8 cellular contexts compared by ENCODE assay signal in the genomic region with DNA sequence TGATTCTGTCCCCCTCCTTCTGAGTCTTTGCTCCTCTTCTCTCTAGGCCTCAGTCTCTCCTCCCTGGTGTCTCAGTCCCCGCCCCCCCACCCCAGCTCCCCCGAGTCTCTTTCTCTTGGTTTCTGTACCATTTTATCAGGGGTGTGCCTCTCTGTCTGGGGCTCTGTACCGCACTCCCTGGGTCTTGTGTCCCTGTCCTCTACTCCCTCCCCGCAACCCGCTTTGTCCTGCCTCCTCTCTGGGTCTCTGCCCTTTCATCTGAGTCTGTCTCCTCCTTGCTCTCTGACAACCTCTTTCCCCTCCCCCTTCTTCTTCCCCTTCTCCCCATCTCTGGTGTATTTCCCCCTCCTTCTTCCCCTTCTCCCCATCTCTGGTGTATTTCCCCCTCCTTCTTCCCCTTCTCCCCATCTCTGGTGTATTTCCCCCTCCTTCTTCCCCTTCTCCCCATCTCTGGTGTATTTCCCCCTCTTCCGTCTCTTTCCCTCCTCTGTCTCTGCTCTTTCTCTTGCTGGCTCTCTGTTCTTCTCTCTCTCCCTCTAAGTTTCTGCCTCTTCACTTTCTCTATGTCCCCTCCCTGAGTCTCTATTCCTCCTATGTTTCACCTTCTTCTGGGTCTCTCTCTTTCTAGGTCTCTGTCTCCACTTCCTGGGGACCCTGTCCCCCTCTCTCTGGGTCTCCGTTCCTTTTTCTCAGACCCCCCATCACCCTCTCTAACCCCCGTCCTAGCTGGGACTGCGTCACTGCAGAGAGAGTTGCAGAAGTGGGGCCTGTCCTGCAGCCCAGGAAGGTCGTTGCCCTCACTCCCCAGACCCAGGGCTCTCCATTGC. TPM values are rescaled to one million over a fixed set of nuclear protein-coding genes. Genes with fewer than 3 reads are reported as not detected.
A peak's percentile ranks its signal among the peaks of the same experiment; 100 is the strongest.
DNase-seq lines count a peak whose midpoint lies in the region; ATAC-seq and TF ChIP-seq lines count a peak whose summit lies in the region.

No MANE protein-coding gene starts in this region.

- H3K4me2 ChIP-seq in SU-DHL-6 (ENCODE audit: low read depth, low read length, poor library complexity, severe bottlenecking), result peak overlapping the region; percentile 68

- TF ChIP-seq POLR2A in suprapubic skin (IDR thresholded peaks at IDR 0.05), result no peak

- H3K36me3 ChIP-seq in SU-DHL-6 (ENCODE audit: low read length), result 0 out of 2 replicates have a peak, but pooled peaks cover 11% of the 10 kb centered on the region
- H3K36me3 ChIP-seq in iPS-20b (ENCODE audit: insufficient read depth, low read depth, low read length), result no peaks in the 10 kb centered on the region
- H3K36me3 ChIP-seq in suprapubic skin, result no peaks in the 10 kb centered on the region

- TF ChIP-seq CTCF in SU-DHL-6 (IDR thresholded peaks at IDR 0.05; ENCODE audit: insufficient read depth, low read length, poor library complexity, severe bottlenecking) (no peak), suprapubic skin (IDR thresholded peaks at IDR 0.05) (no peak)

- no peaks in the 10 kb centered on the region for H3K9me2 ChIP-seq in SU-DHL-6 (replicated peaks; ENCODE audit: insufficient read depth, low read length)

- no peaks in the 10 kb centered on the region for H3K27me3 ChIP-seq in SU-DHL-6 (ENCODE audit: low read length)
- peaks cover 16% of the 10 kb centered on the region for H3K27me3 ChIP-seq in iPS-20b (ENCODE audit: insufficient read depth, low read length)
- peaks cover 81% of the 10 kb centered on the region for H3K27me3 ChIP-seq in suprapubic skin

- peaks cover 51% of the 10 kb centered on the region for H3F3A ChIP-seq in SU-DHL-6 (ENCODE audit: insufficient read depth)

- H3K4me1 ChIP-seq in iPS-20b (ENCODE audit: insufficient read depth, low read length), result no peaks in the 10 kb centered on the region
- H3K4me1 ChIP-seq in suprapubic skin, result peaks cover 63% of the 10 kb centered on the region

- no peaks in the 10 kb centered on the region for H3K9me3 Mint-ChIP-seq in activated T-cell treated with anti-CD3 and anti-CD28 coated beads, Interleukin-2, amount 50 U/mL, for 4 hours

- ATAC-seq in activated T-cell treated with anti-CD3 and anti-CD28 coated beads, Interleukin-2, amount 50 U/mL, for 4 hours, result no peak
- ATAC-seq in GM19395 (IDR thresholded peaks at IDR 0.05; ENCODE audit: unreplicated experiment), result no peak

- peaks cover 56% of the 10 kb centered on the region for H3K27me3 Mint-ChIP-seq in activated T-cell treated with anti-CD3 and anti-CD28 coated beads, Interleukin-2, amount 50 U/mL, for 4 hours (ENCODE audit: low read depth)

- WGBS in suprapubic skin, result 16% methylated on average over 10 of the region's 10 CpGs

- peak overlapping the region; percentile 63 for H3K9ac ChIP-seq in SU-DHL-6 (ENCODE audit: low read length)
- H3K9ac ChIP-seq in iPS-20b (ENCODE audit: low read depth, low read length), result no peak overlapping the region; the same call in 1 of the 2 replicates

- H3K4me3 Mint-ChIP-seq in activated T-cell treated with anti-CD3 and anti-CD28 coated beads, Interleukin-2, amount 50 U/mL, for 4 hours, result peak overlapping the region; percentile 51

- no peak for DNase-seq in activated T-cell treated with anti-CD3 and anti-CD28 coated beads, Interleukin-2, amount 50 U/mL, for 4 hours
- DNase-seq in activated T-cell treated with anti-CD3 and anti-CD28 coated beads, Interleukin-2, amount 50 U/mL, for 1 hour, result no peak
- DNase-seq in suprapubic skin (ENCODE audit: low spot score in 2 of 2) (no peak), COLO668 (lab: John Stamatoyannopoulos, UW; ENCODE audit: unreplicated experiment) (no peak)
- DNase-seq in stimulated activated naive CD4-positive, alpha-beta T cell treated with Interleukin-2 at 50 U/mL for 16 hours (lab: John Stamatoyannopoulos, UW), result no peak

- H3K27ac ChIP-seq in SU-DHL-6 (ENCODE audit: low read depth, low read length) (peak overlapping the region; percentile 90), iPS-20b (ENCODE audit: low read length) (no peak overlapping the region), suprapubic skin (no peak overlapping the region)

- no peaks in the 10 kb centered on the region for H3K79me2 ChIP-seq in SU-DHL-6 (ENCODE audit: insufficient read depth, low read length)

- peaks cover 64% of the 10 kb centered on the region for H3K4me1 Mint-ChIP-seq in activated T-cell treated with anti-CD3 and anti-CD28 coated beads, Interleukin-2, amount 50 U/mL, for 4 hours (ENCODE audit: low read depth)

- H3K9me3 ChIP-seq in SU-DHL-6 (ENCODE audit: insufficient read depth, low read length), result no peaks in the 10 kb centered on the region
- H3K9me3 ChIP-seq in iPS-20b (ENCODE audit: insufficient read depth, low read depth, low read length), result peaks cover 47% of the 10 kb centered on the region
- no peaks in the 10 kb centered on the region for H3K9me3 ChIP-seq in suprapubic skin

- H3K4me3 ChIP-seq in SU-DHL-6 (ENCODE audit: insufficient read depth, low read length, poor library complexity, severe bottlenecking) (peak overlapping the region; percentile 45), iPS-20b (ENCODE audit: low read length) (peak overlapping the region; percentile 67), suprapubic skin (peak overlapping the region; percentile 34)

- TF ChIP-seq EP300 in suprapubic skin (IDR thresholded peaks at IDR 0.05), result no peak

- no peaks in the 10 kb centered on the region for H3K36me3 Mint-ChIP-seq in activated T-cell treated with anti-CD3 and anti-CD28 coated beads, Interleukin-2, amount 50 U/mL, for 4 hours (ENCODE audit: insufficient read depth)

- H2AFZ ChIP-seq in SU-DHL-6 (ENCODE audit: low read depth, low read length, severe bottlenecking), result no peak overlapping the region

- 0 out of 2 replicates have a peak, but pooled peaks cover 9% of the 10 kb centered on the region for H4K20me1 ChIP-seq in SU-DHL-6 (ENCODE audit: low read depth, low read length)

RNA-seq across cellular contexts. Expression of a gene that starts 2.2 kb away (rescaled TPM):
- total RNA-seq in activated T-cell treated with anti-CD3 and anti-CD28 coated beads, Interleukin-2, amount 50 U/mL, for 4 hours, result 1 to 10 TPM; 4.1 to 5.6 (median 4.6) TPM
- total RNA-seq in suprapubic skin, result 1 to 10 TPM; 1.5 to 3.1 (median 1.7) TPM

RNA-seq across cellular contexts. Expression of a gene that starts 34.0 kb away (rescaled TPM):
- 10 to 100 TPM in 2 of 3 donors, 1 to 10 TPM in 1; 9.1 to 21.1 (median 10.4) TPM for total RNA-seq in activated T-cell treated with anti-CD3 and anti-CD28 coated beads, Interleukin-2, amount 50 U/mL, for 4 hours
- total RNA-seq in suprapubic skin, result 1 to 10 TPM in 3 of 4 donors, not detected in 1; 1.7 to 3.7 (median 3.5) TPM

RNA-seq across cellular contexts. Expression of a gene that starts 44.9 kb away (rescaled TPM):
- total RNA-seq in activated T-cell treated with anti-CD3 and anti-CD28 coated beads, Interleukin-2, amount 50 U/mL, for 4 hours, result 100 to 1,000 TPM; 106 to 107 (median 106) TPM
- total RNA-seq in suprapubic skin, result 10 to 100 TPM; 80.6 to 94.7 (median 88.9) TPM

RNA-seq across cellular contexts. Expression of a gene that starts 52.7 kb away (rescaled TPM):
- total RNA-seq in activated T-cell treated with anti-CD3 and anti-CD28 coated beads, Interleukin-2, amount 50 U/mL, for 4 hours, result 100 to 1,000 TPM; 182 to 246 (median 214) TPM
- 10 to 100 TPM; 17.2 to 26.9 (median 21.5) TPM for total RNA-seq in suprapubic skin
